21 cellular contexts compared by ENCODE assay signal in the genomic region with DNA sequence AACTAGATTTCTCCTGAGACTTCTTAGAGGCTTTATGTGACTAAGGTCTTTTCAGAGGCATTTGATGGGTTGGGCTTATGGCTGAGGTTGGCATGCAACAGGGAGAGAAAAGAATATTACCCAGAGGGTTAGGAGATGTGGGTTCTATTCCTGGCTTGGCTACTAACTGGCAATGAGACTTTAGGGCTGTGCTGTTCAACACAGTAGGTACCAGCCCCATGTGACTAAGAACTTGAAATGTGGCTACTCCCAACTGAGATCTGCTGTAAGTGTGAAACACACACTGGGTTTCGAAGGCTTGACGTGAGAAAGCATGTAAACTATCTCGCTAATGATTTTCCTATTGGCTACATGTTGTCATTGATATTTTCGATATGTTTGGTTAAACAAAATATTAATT.
"Had no signal": no experiment of that assay in that cellular context is flagged by ENCODE, and none has a peak within 500 bp of the region (broad histone marks: within the 10 kb centered on the region; RNA-seq: fewer than 3 reads in every experiment).

No MANE protein-coding gene starts in this region.

- H3K4me3 Mint-ChIP-seq: naive thymus-derived CD8-positive, alpha-beta T cell; neural crest cell; stimulated activated effector memory CD8-positive, alpha-beta T cell treated with anti-CD3 and anti-CD28 coated beads, Interleukin-12 subunit alpha, Interleukin-12 subunit beta, amount 100 ng/mL, for 72 hours had no signal

- DNase-seq: colonic mucosa; dermis blood vessel endothelial cell; erythroblast; foreskin keratinocyte; heart left ventricle; hippocampal formation; left colon; mesendoderm; naive thymus-derived CD8-positive, alpha-beta T cell; sigmoid colon; small intestine; stimulated activated CD4-positive, alpha-beta T cell treated with anti-CD3 and anti-CD28 coated beads, Interleukin-12 subunit alpha, Interleukin-12 subunit beta, amount 100 ng/mL, for 4 hours; stimulated activated CD4-positive, alpha-beta T cell treated with anti-CD3 and anti-CD28 coated beads, Interleukin-2, amount 100 ng/mL, for 48 hours; stimulated activated naive CD8-positive, alpha-beta T cell treated with anti-CD3 and anti-CD28 coated beads, Interleukin-15, Interleukin-2, amounts not matched to agents 100 U/mL and 50 U/mL, for 24 hours; thyroid gland; upper lobe of left lung; uterus had no signal

- H3K9me3 Mint-ChIP-seq: neural crest cell; stimulated activated effector memory CD8-positive, alpha-beta T cell treated with anti-CD3 and anti-CD28 coated beads, Interleukin-12 subunit alpha, Interleukin-12 subunit beta, amount 100 ng/mL, for 72 hours had no signal

- H3K27ac ChIP-seq: colonic mucosa, foreskin keratinocyte, heart left ventricle, right atrium auricular region, sigmoid colon, suprapubic skin, thyroid gland, upper lobe of left lung, uterus had no signal

- H3K27me3 ChIP-seq: colonic mucosa, right atrium auricular region, sigmoid colon, suprapubic skin, thyroid gland, upper lobe of left lung, uterus had no signal

- H3K36me3 ChIP-seq: colonic mucosa, heart left ventricle, right atrium auricular region, sigmoid colon, suprapubic skin, thyroid gland, upper lobe of left lung, uterus had no signal

- H3K4me1 Mint-ChIP-seq: naive thymus-derived CD8-positive, alpha-beta T cell; stimulated activated effector memory CD8-positive, alpha-beta T cell treated with anti-CD3 and anti-CD28 coated beads, Interleukin-12 subunit alpha, Interleukin-12 subunit beta, amount 100 ng/mL, for 72 hours had no signal

- H3K4me3 ChIP-seq: colonic mucosa, heart left ventricle, right atrium auricular region, sigmoid colon, suprapubic skin, thyroid gland, upper lobe of left lung, uterus had no signal

- ATAC-seq: foreskin keratinocyte; heart left ventricle; left colon; naive thymus-derived CD8-positive, alpha-beta T cell; stimulated activated effector memory CD8-positive, alpha-beta T cell treated with anti-CD3 and anti-CD28 coated beads, Interleukin-12 subunit alpha, Interleukin-12 subunit beta, amount 100 ng/mL, for 72 hours; stimulated activated naive CD8-positive, alpha-beta T cell treated with anti-CD3 and anti-CD28 coated beads, Interleukin-15, Interleukin-2, amounts not matched to agents 100 U/mL and 50 U/mL, for 24 hours had no signal

- H3K9me3 ChIP-seq: colonic mucosa, heart left ventricle, right atrium auricular region, sigmoid colon, suprapubic skin, thyroid gland, upper lobe of left lung, uterus had no signal

- H3K4me1 ChIP-seq: colonic mucosa, foreskin keratinocyte, right atrium auricular region, sigmoid colon, suprapubic skin, thyroid gland, upper lobe of left lung, uterus had no signal

- H3K36me3 Mint-ChIP-seq: naive thymus-derived CD8-positive, alpha-beta T cell; stimulated activated effector memory CD8-positive, alpha-beta T cell treated with anti-CD3 and anti-CD28 coated beads, Interleukin-12 subunit alpha, Interleukin-12 subunit beta, amount 100 ng/mL, for 72 hours had no signal

- H3K27ac Mint-ChIP-seq: naive thymus-derived CD8-positive, alpha-beta T cell; stimulated activated effector memory CD8-positive, alpha-beta T cell treated with anti-CD3 and anti-CD28 coated beads, Interleukin-12 subunit alpha, Interleukin-12 subunit beta, amount 100 ng/mL, for 72 hours had no signal
